Comparison of ENCODE assay signal across 13 cellular contexts in genomic region chr7:135743907-135744789, GRCh38. TPM values are rescaled to one million over a fixed set of nuclear protein-coding genes. Genes with fewer than 3 reads are reported as not detected.
DNase-seq lines count a peak whose midpoint lies in the region; ATAC-seq and TF ChIP-seq lines count a peak whose summit lies in the region.
"Had no signal": no experiment of that assay in that cellular context is flagged by ENCODE, and none has a peak within 500 bp of the region (broad histone marks: within the 10 kb centered on the region; RNA-seq: fewer than 3 reads in every experiment).

No MANE protein-coding gene starts in this region.

- DNase-seq in AG09309 (ENCODE audit: low read depth) (peak; percentile 42), NCI-H2107 treated with DMSO at 0.1 percent for 48 hours (lab: John Stamatoyannopoulos, UW; ENCODE audit: unreplicated experiment) (peak; percentile 49), coronary artery (ENCODE audit: low spot score) (no peak), mesothelial cell of epicardium (ENCODE audit: low spot score in 2 of 2, unreplicated experiment in 2 of 2) (no peak), A673 (ENCODE audit: low spot score) (no peak), gastrocnemius medialis (no peak), HAP-1 (ENCODE audit: low spot score in 2 of 2) (no peak), SIG-M5 (lab: John Stamatoyannopoulos, UW) (no peak)
- DNase-seq: activated T-cell treated with anti-CD3 and anti-CD28 coated beads for 4 hours, Karpas-422 had no signal

- CTCF ChIA-PET in A673 (lab: Charles Lee): no interaction called here

- POLR2A ChIA-PET in A673 (lab: Charles Lee; ENCODE audit: low non-redundant PET): no interaction called here

- in situ Hi-C loops in gastrocnemius medialis (cut with MboI; ENCODE audit: low sequenced_read_pairs in 4 of 4): no loop called here
- in situ Hi-C loops in HAP-1 (cut with MboI; ENCODE audit: low sequenced_read_pairs): no loop called here

- H3K4me1 ChIP-seq in A673 (ENCODE audit: insufficient read depth, low read length, poor library complexity, severe bottlenecking) (no peaks in the 10 kb centered on the region), gastrocnemius medialis (peaks cover 3 to 4% of the 10 kb centered on the region in 2 donors), HAP-1 (no peaks in the 10 kb centered on the region)
- H3K4me1 ChIP-seq: psoas muscle had no signal

- intact Hi-C loops in A673 (cut with micrococcal nuclease; ENCODE audit: unreplicated experiment) (no loop called here), gastrocnemius medialis (cut with DNase I; ENCODE audit: low total_unique reads) (no loop called here)

- peaks cover 60% of the 10 kb centered on the region for H3K27me3 ChIP-seq in A673 (replicated peaks; ENCODE audit: insufficient read depth, low read depth, low read length, poor library complexity)
- H3K27me3 ChIP-seq in gastrocnemius medialis: no peaks in the 10 kb centered on the region
- no peaks in the 10 kb centered on the region for H3K27me3 ChIP-seq in HAP-1 (ENCODE audit: low read depth)
- H3K27me3 ChIP-seq: cardiac muscle cell had no signal

- H3K4me3 ChIP-seq in AG09309 (ENCODE audit: control insufficient read depth, low read depth, low read length) (no peak overlapping the region; the same call in 1 of the 2 replicates), coronary artery (peak overlapping the region; percentile 2), A673 (ENCODE audit: low read depth, low read length, poor library complexity, severe bottlenecking) (no peak overlapping the region), gastrocnemius medialis (no peak overlapping the region), HAP-1 (no peak overlapping the region)
- H3K4me3 ChIP-seq: cardiac muscle cell, psoas muscle had no signal

- peak overlapping the region; percentile 23 for H3K27ac Mint-ChIP-seq in mesothelial cell of epicardium
- H3K27ac Mint-ChIP-seq: memory B cell had no signal

- no peak for TF ChIP-seq CTCF in AG09309 (IDR thresholded peaks at IDR 0.05; ENCODE audit: control insufficient read depth, insufficient read depth, low read depth, low read length, missing control alignments)
- no peak for TF ChIP-seq CTCF in coronary artery (IDR thresholded peaks at IDR 0.05)
- no peak for TF ChIP-seq CTCF in mesothelial cell of epicardium (IDR thresholded peaks at IDR 0.05; ENCODE audit: unreplicated experiment)
- TF ChIP-seq CTCF in A673 (conservative IDR thresholded peaks at IDR 0.05; ENCODE audit: low read depth, low read length): no peak
- no peak for TF ChIP-seq CTCF in gastrocnemius medialis (IDR thresholded peaks at IDR 0.05 in 4 of 5, conservative IDR thresholded peaks at IDR 0.05 in 1 of 5)

- H3K4me3 Mint-ChIP-seq in mesothelial cell of epicardium: no peak overlapping the region
- H3K4me3 Mint-ChIP-seq: memory B cell had no signal

- ATAC-seq in gastrocnemius medialis: no peak

- no TSS peak for BruUV-seq in A673 (replicated peaks; lab: Mats Ljungman, UMichigan)

- no peaks in the 10 kb centered on the region for H3K36me3 Mint-ChIP-seq in mesothelial cell of epicardium
- H3K36me3 Mint-ChIP-seq: memory B cell had no signal

- TF ChIP-seq POLR2A in gastrocnemius medialis (IDR thresholded peaks at IDR 0.05): no peak

- H3K27ac ChIP-seq in coronary artery (peak overlapping the region; percentile 60 to 93), A673 (ENCODE audit: low read depth, low read length, poor library complexity, severe bottlenecking) (no peak overlapping the region), gastrocnemius medialis (peak overlapping the region in 2 of 4 donors; percentile 16 to 25)
- H3K27ac ChIP-seq: cardiac muscle cell, psoas muscle had no signal

- H3K27me3 Mint-ChIP-seq in mesothelial cell of epicardium (ENCODE audit: low read depth): no peaks in the 10 kb centered on the region

- no peaks in the 10 kb centered on the region for H3K36me3 ChIP-seq in A673 (ENCODE audit: insufficient read depth, low read length, poor library complexity, severe bottlenecking)
- H3K36me3 ChIP-seq in gastrocnemius medialis: no peaks in the 10 kb centered on the region
- H3K36me3 ChIP-seq in HAP-1 (replicated peaks): no peaks in the 10 kb centered on the region
- H3K36me3 ChIP-seq: cardiac muscle cell had no signal

- H3K9me3 ChIP-seq in A673 (ENCODE audit: low read depth, low read length, poor library complexity, severe bottlenecking) (no peaks in the 10 kb centered on the region), gastrocnemius medialis (no peaks in the 10 kb centered on the region), HAP-1 (no peaks in the 10 kb centered on the region)
- H3K9me3 ChIP-seq: psoas muscle had no signal

- H3K4me1 Mint-ChIP-seq in mesothelial cell of epicardium: peaks cover 22% of the 10 kb centered on the region
- H3K4me1 Mint-ChIP-seq: memory B cell had no signal

- H3K9me3 Mint-ChIP-seq in mesothelial cell of epicardium: no peaks in the 10 kb centered on the region
- H3K9me3 Mint-ChIP-seq: memory B cell had no signal

RNA-seq across cellular contexts. Expression of gene FAM180A, which starts 4.5 kb away (rescaled TPM):
- total RNA-seq in mesothelial cell of epicardium (not detected in 3 replicates), A673 (2021) (not detected in 2 replicates), gastrocnemius medialis (1 to 10 TPM in 2 of 4 donors, under 1 TPM in 1, not detected in 1; 0.65 to 1.9 (median 1.4) TPM)
- total RNA-seq: cardiac muscle cell had no signal

RNA-seq across cellular contexts. Expression of gene SLC13A4, which starts 16.2 kb away (rescaled TPM):
- 0.09 to 0.14 TPM in 2 of 3 replicates, not detected in the other for total RNA-seq in mesothelial cell of epicardium
- not detected in 2 replicates for total RNA-seq in A673 (2021)
- not detected for total RNA-seq in gastrocnemius medialis
- total RNA-seq: psoas muscle had no signal

Comparison
In these comparisons a context has a peak if more than half of its experiments do, and no peak if none do; other contexts are left out.
1. DNase-seq: peak in AG09309 (single experiment) and NCI-H2107 treated with DMSO at 0.1 percent for 48 hours (single experiment); none in coronary artery (single experiment), mesothelial cell of epicardium (0 of 2), A673 (single experiment), gastrocnemius medialis (0 of 2), HAP-1 (0 of 2) and SIG-M5 (single experiment).